ENCODE assay signal across 11 cellular contexts in genomic region chr6:144659735-144660246, GRCh38.
DNase-seq lines count a peak whose midpoint lies in the region; ATAC-seq and TF ChIP-seq lines count a peak whose summit lies in the region.
"Had no signal": no experiment of that assay in that cellular context is flagged by ENCODE, and none has a peak within 500 bp of the region (broad histone marks: within the 10 kb centered on the region; RNA-seq: fewer than 3 reads in every experiment).

No MANE protein-coding gene starts in this region.

- no peak for DNase-seq in activated T-cell treated with anti-CD3 and anti-CD28 coated beads, Interleukin-2, amount 50 U/mL, for 72 hours
- DNase-seq in activated T-cell treated with anti-CD3 and anti-CD28 coated beads, Interleukin-2, amount 50 U/mL, for 48 hours, result no peak
- DNase-seq in body of pancreas, result no peak
- DNase-seq in transverse colon, result peak; percentile 18
- no peak for DNase-seq in HCEC 1CT
- DNase-seq: activated CD4-positive, alpha-beta T cell treated with anti-CD3 and anti-CD28 coated beads for 1 hour had no signal

- H3K9me3 ChIP-seq in body of pancreas, result no peaks in the 10 kb centered on the region
- H3K9me3 ChIP-seq in mesodermal cell (ENCODE audit: control insufficient read depth, low read length), result no peaks in the 10 kb centered on the region
- H3K9me3 ChIP-seq in transverse colon, result no peaks in the 10 kb centered on the region
- H3K9me3 ChIP-seq: heart left ventricle had no signal

- peak overlapping the region in 1 of 4 donors; percentile 27 for H3K27ac ChIP-seq in body of pancreas
- H3K27ac ChIP-seq in mesodermal cell (ENCODE audit: low read depth, low read length, severe bottlenecking), result peak overlapping the region; percentile 38
- peak overlapping the region; percentile 65 to 77 (median 74) for H3K27ac ChIP-seq in transverse colon
- H3K27ac ChIP-seq: cardiac muscle cell had no signal

- H3K27me3 ChIP-seq in body of pancreas (no peaks in the 10 kb centered on the region), transverse colon (no peaks in the 10 kb centered on the region)
- H3K27me3 ChIP-seq: cardiac muscle cell, heart left ventricle had no signal

- H3K27me3 Mint-ChIP-seq in activated T-cell treated with anti-CD3 and anti-CD28 coated beads, Interleukin-2, amount 50 U/mL, for 72 hours (ENCODE audit: low read depth), result no peaks in the 10 kb centered on the region

- H3K27ac Mint-ChIP-seq in activated T-cell treated with anti-CD3 and anti-CD28 coated beads, Interleukin-2, amount 50 U/mL, for 72 hours, result peak overlapping the region; percentile 43

- peaks cover 56% of the 10 kb centered on the region for H3K4me1 Mint-ChIP-seq in activated T-cell treated with anti-CD3 and anti-CD28 coated beads, Interleukin-2, amount 50 U/mL, for 72 hours (ENCODE audit: low read depth)

- no peaks in the 10 kb centered on the region for H3K9me3 Mint-ChIP-seq in activated T-cell treated with anti-CD3 and anti-CD28 coated beads, Interleukin-2, amount 50 U/mL, for 72 hours

- ATAC-seq in activated T-cell treated with anti-CD3 and anti-CD28 coated beads, Interleukin-2, amount 50 U/mL, for 72 hours (replicated peaks in 1 of 2), result no peak
- peak; percentile 12 for ATAC-seq in body of pancreas
- no peak for ATAC-seq in GM21390 (IDR thresholded peaks at IDR 0.05; ENCODE audit: unreplicated experiment)
- no peak for ATAC-seq in HG03045 (IDR thresholded peaks at IDR 0.05; ENCODE audit: unreplicated experiment)

- in situ Hi-C loops in transverse colon (cut with MboI; ENCODE audit: low pct_ligation_motif_present in 1 of 4, low pct_unique_long_range_greater_than_20kb in 1 of 4, low sequenced_read_pairs in 3 of 4), result no loop called here

- TF ChIP-seq POLR2A in body of pancreas (IDR thresholded peaks at IDR 0.05) (no peak), transverse colon (IDR thresholded peaks at IDR 0.05) (no peak)

- no peak for TF ChIP-seq EP300 in transverse colon (IDR thresholded peaks at IDR 0.05; ENCODE audit: low read depth)

- intact Hi-C loops in body of pancreas (cut with DNase I) (no loop called here), transverse colon (cut with DNase I; ENCODE audit: low total_unique reads) (no loop called here)

- no peaks in the 10 kb centered on the region for H3K36me3 ChIP-seq in body of pancreas (replicated peaks in 1 of 2; ENCODE audit: insufficient read depth in 1 of 2, low read depth in 2 of 2)
- H3K36me3 ChIP-seq in mesodermal cell (ENCODE audit: control insufficient read depth, insufficient read depth, low read length), result no peaks in the 10 kb centered on the region
- no peaks in the 10 kb centered on the region for H3K36me3 ChIP-seq in transverse colon
- H3K36me3 ChIP-seq: cardiac muscle cell, heart left ventricle had no signal

- WGBS in body of pancreas, 2 donors, result 74 to 79% methylated on average over 10 of the region's 10 CpGs
- WGBS in mesodermal cell (ENCODE audit: insufficient coverage in 2 of 2), 2 experiments, result 81 to 85% methylated on average over 9 of the region's 10 CpGs
- 48 to 64% methylated on average over 9 to 10 of the region's 10 CpGs for WGBS in transverse colon (ENCODE audit: low coverage in 1 of 2), 2 donors

- peak overlapping the region; percentile 56 to 73 for H3K4me3 Mint-ChIP-seq in activated T-cell treated with anti-CD3 and anti-CD28 coated beads, Interleukin-2, amount 50 U/mL, for 72 hours

- peaks cover 58% of the 10 kb centered on the region for H3K4me1 ChIP-seq in body of pancreas
- peaks cover 32% of the 10 kb centered on the region for H3K4me1 ChIP-seq in mesodermal cell (ENCODE audit: control insufficient read depth, insufficient read depth, low read length, poor library complexity, severe bottlenecking)
- H3K4me1 ChIP-seq in transverse colon, result peaks cover 5 to 59% (median 31%) of the 10 kb centered on the region in 4 donors

- peaks cover 2% of the 10 kb centered on the region in 2 donors for H3K36me3 Mint-ChIP-seq in activated T-cell treated with anti-CD3 and anti-CD28 coated beads, Interleukin-2, amount 50 U/mL, for 72 hours (ENCODE audit: insufficient read depth in 2 of 2)

- TF ChIP-seq CTCF in body of pancreas (IDR thresholded peaks at IDR 0.05), result no peak
- TF ChIP-seq CTCF in transverse colon (IDR thresholded peaks at IDR 0.05), result no peak

- H3K4me3 ChIP-seq in body of pancreas, result no peak overlapping the region
- H3K4me3 ChIP-seq in mesodermal cell (ENCODE audit: extremely low read depth, insufficient read depth, low read length, poor library complexity, severe bottlenecking), result no peak overlapping the region
- peak overlapping the region in 3 of 4 donors; percentile 20 to 39 (median 22) for H3K4me3 ChIP-seq in transverse colon
- H3K4me3 ChIP-seq: cardiac muscle cell had no signal

Comparison
In these comparisons a context has a peak if more than half of its experiments do, and no peak if none do; other contexts are left out.
1. H3K4me3 ChIP-seq: peak in transverse colon (3 of 4); none in body of pancreas (0 of 2) and mesodermal cell (single experiment).